Comparison of ENCODE assay signal across 32 cellular contexts in the genomic region with DNA sequence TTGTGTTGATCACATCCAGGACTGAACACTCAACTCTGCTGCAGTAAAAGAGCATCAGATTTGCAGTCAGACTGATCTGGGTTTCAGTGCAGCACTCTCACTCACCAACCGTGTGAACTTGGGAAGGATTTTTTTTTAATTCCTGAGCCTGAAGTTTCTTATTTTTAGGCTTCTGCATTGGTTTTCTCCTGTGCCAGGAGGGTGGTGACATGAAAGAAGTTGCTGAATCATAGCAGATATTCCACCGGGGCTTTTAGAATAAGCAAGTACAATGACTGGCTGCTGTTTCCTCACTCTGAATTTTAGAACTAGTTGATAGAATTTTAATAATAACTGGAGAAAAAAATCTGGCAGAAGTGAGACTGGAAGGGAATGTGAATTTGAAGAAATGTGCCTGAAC. TPM values are rescaled to one million over a fixed set of nuclear protein-coding genes. Genes with fewer than 3 reads are reported as not detected.
"Had no signal": no experiment of that assay in that cellular context is flagged by ENCODE, and none has a peak within 500 bp of the region (broad histone marks: within the 10 kb centered on the region; RNA-seq: fewer than 3 reads in every experiment).

No MANE protein-coding gene starts in this region.

- H3K4me3 ChIP-seq: adrenal gland, ascending aorta, dorsolateral prefrontal cortex, esophagus muscularis mucosa, lower lobe of right lung, neural progenitor cell, sigmoid colon, tibial artery had no signal

- H3K36me3 ChIP-seq: adrenal gland, ascending aorta, brain microvascular endothelial cell, esophagus muscularis mucosa, lower lobe of right lung, neural progenitor cell, sigmoid colon, tibial artery had no signal

- H3K27ac Mint-ChIP-seq: activated CD4-positive, alpha-beta memory T cell treated with anti-CD3 and anti-CD28 coated beads for 36 hours; activated naive CD4-positive, alpha-beta T cell treated with anti-CD3 and anti-CD28 coated beads, Interleukin-2, amount 50 U/mL, for 24 hours; effector memory CD8-positive, alpha-beta T cell; naive thymus-derived CD8-positive, alpha-beta T cell; neural progenitor cell had no signal

- FAIRE-seq: colon, endothelial cell of umbilical vein, kidney had no signal

- H3K9ac ChIP-seq: neural progenitor cell had no signal

- H3K36me3 Mint-ChIP-seq: neural progenitor cell had no signal

- H3K4me1 Mint-ChIP-seq: activated naive CD4-positive, alpha-beta T cell treated with anti-CD3 and anti-CD28 coated beads, Interleukin-2, amount 50 U/mL, for 24 hours; naive thymus-derived CD8-positive, alpha-beta T cell; neural progenitor cell had no signal

- H3K4me3 Mint-ChIP-seq: activated CD4-positive, alpha-beta memory T cell treated with anti-CD3 and anti-CD28 coated beads for 36 hours; activated naive CD4-positive, alpha-beta T cell treated with anti-CD3 and anti-CD28 coated beads, Interleukin-2, amount 50 U/mL, for 24 hours; effector memory CD8-positive, alpha-beta T cell; naive thymus-derived CD8-positive, alpha-beta T cell; neural progenitor cell had no signal

- H3K9me3 Mint-ChIP-seq: effector memory CD8-positive, alpha-beta T cell had no signal

- DNase-seq: activated CD4-positive, alpha-beta memory T cell treated with anti-CD3 and anti-CD28 coated beads for 36 hours; activated CD4-positive, alpha-beta T cell treated with anti-CD3 and anti-CD28 coated beads for 48 hours; activated CD4-positive, CD25-positive, alpha-beta regulatory T cell; activated gamma-delta T cell treated with Interleukin-2 at 50 U/mL for 16 hours; adrenal gland; brain microvascular endothelial cell; central memory CD4-positive, alpha-beta T cell; dorsolateral prefrontal cortex; effector memory CD8-positive, alpha-beta T cell; foreskin melanocyte; kidney; lower lobe of right lung; naive thymus-derived CD8-positive, alpha-beta T cell; sigmoid colon; stimulated activated CD4-positive, alpha-beta T cell treated with anti-CD3 and anti-CD28 coated beads, Interleukin-4, amount 100 ng/mL, for 4 hours; stimulated activated naive CD8-positive, alpha-beta T cell treated with anti-CD3 and anti-CD28 coated beads, Interleukin-15, Interleukin-2, amounts not matched to agents 100 U/mL and 50 U/mL, for 24 hours; substantia nigra; T-helper 9 cell; tibial artery had no signal

- H3K9me3 ChIP-seq: adrenal gland, ascending aorta, lower lobe of right lung, tibial artery had no signal

- H3K4me1 ChIP-seq: adrenal gland, lower lobe of right lung, neural progenitor cell, sigmoid colon had no signal

- ATAC-seq: effector memory CD8-positive, alpha-beta T cell; left lobe of liver; lower lobe of right lung; naive thymus-derived CD8-positive, alpha-beta T cell; stimulated activated naive CD8-positive, alpha-beta T cell treated with anti-CD3 and anti-CD28 coated beads, Interleukin-15, Interleukin-2, amounts not matched to agents 100 U/mL and 50 U/mL, for 24 hours had no signal

- H3K27me3 ChIP-seq: ascending aorta, brain microvascular endothelial cell, esophagus muscularis mucosa, neural progenitor cell, sigmoid colon had no signal

RNA-seq across cellular contexts. Expression of a gene that starts 11.6 kb away (rescaled TPM):
- total RNA-seq: activated CD4-positive, alpha-beta memory T cell treated with anti-CD3 and anti-CD28 coated beads for 36 hours; adrenal gland; ascending aorta; dorsolateral prefrontal cortex; endothelial cell of umbilical vein; esophagus muscularis mucosa; kidney; left lobe of liver; lower lobe of right lung; mesenteric fat pad; naive thymus-derived CD8-positive, alpha-beta T cell; omental fat pad; posterior vena cava; renal cortical epithelial cell; sigmoid colon; T-helper 1 cell treated with Interleukin-12 subunit alpha and Interleukin-12 subunit beta and Interleukin-4 antibody, amounts not matched to agents 30 ng/mL and 1 ng/mL, for 36 hours; ureter had no signal
- polyA plus RNA-seq: adrenal gland; endothelial cell of umbilical vein; naive thymus-derived CD8-positive, alpha-beta T cell; sigmoid colon had no signal
